1 cellular context compared by ENCODE assay signal in the genomic region with DNA sequence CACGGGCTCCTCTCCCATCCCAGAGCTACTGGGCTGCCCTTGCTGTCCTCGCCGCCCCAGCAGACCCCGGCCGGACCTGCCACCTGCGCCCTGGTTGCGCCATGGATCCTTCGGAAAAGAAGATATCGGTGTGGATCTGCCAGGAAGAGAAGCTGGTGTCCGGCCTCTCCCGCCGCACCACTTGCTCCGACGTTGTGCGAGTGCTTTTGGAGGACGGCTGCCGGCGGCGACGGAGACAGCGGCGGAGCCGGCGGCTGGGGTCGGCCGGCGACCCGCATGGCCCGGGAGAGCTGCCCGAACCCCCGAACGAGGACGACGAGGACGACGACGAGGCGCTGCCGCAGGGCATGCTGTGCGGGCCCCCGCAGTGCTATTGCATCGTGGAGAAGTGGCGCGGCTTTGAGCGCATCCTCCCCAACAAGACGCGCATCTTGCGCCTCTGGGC.
TF ChIP-seq lines count a peak whose summit lies in the region.

No MANE protein-coding gene starts in this region.

TF ChIP-seq in H1, 55 proteins besides CTCF, POLR2A, EP300 and RAD21:
- TF ChIP-seq KDM1A (IDR thresholded peaks at IDR 0.05; ENCODE audit: borderline replicate concordance, low read length) (peak; percentile 38; the same call in 1 of the 2 replicates), MAX (IDR thresholded peaks at IDR 0.05) (peak; percentile 70), KDM4A (IDR thresholded peaks at IDR 0.05; ENCODE audit: low read depth, low read length, severe bottlenecking) (peak; percentile 26), PHF8 (conservative IDR thresholded peaks at IDR 0.05; ENCODE audit: low read depth, low read length) (no peak), CTBP2 (IDR thresholded peaks at IDR 0.05; ENCODE audit: borderline replicate concordance, insufficient read depth, insufficient read length, low read length) (peak; percentile 52), RNF2 (IDR thresholded peaks at IDR 0.05; ENCODE audit: borderline replicate concordance, low read depth, low read length, missing control alignments, poor library complexity, severe bottlenecking) (peak; percentile 68), SIX5 (IDR thresholded peaks at IDR 0.05; ENCODE audit: low read depth, low read length) (no peak), GTF2F1 (IDR thresholded peaks at IDR 0.05; ENCODE audit: borderline replicate concordance, low read depth, low read length) (0 out of 2 replicates have a peak, but pooled peaks have one; percentile 20)
- TF ChIP-seq, protein P1, sequence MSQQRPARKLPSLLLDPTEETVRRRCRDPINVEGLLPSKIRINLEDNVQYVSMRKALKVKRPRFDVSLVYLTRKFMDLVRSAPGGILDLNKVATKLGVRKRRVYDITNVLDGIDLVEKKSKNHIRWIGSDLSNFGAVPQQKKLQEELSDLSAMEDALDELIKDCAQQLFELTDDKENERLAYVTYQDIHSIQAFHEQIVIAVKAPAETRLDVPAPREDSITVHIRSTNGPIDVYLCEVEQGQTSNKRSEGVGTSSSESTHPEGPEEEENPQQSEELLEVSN (IDR thresholded peaks at IDR 0.05): peak; percentile 64
